Comparison of ENCODE assay signal across 17 cellular contexts in genomic region chr1:56432561-56432971, GRCh38.
A peak's percentile ranks its signal among the peaks of the same experiment; 100 is the strongest.
DNase-seq lines count a peak whose midpoint lies in the region; ATAC-seq and TF ChIP-seq lines count a peak whose summit lies in the region.
"Had no signal": no experiment of that assay in that cellular context is flagged by ENCODE, and none has a peak within 500 bp of the region (broad histone marks: within the 10 kb centered on the region; RNA-seq: fewer than 3 reads in every experiment).

No MANE protein-coding gene starts in this region.

- H3K4me2 ChIP-seq in DOHH2 (ENCODE audit: low read length) = peak overlapping the region; percentile 24

- no peaks in the 10 kb centered on the region for H3K9me3 Mint-ChIP-seq in neural crest cell

- peaks cover 67% of the 10 kb centered on the region for H3K4me1 Mint-ChIP-seq in neural crest cell
- H3K4me1 Mint-ChIP-seq: CD8-positive, alpha-beta memory T cell had no signal

- no peaks in the 10 kb centered on the region for H3K27me3 Mint-ChIP-seq in neural crest cell (ENCODE audit: low read depth)

- H3K27me3 ChIP-seq in DOHH2 (ENCODE audit: control insufficient read depth, low read length) (no peaks in the 10 kb centered on the region), NT2/D1 (ENCODE audit: insufficient read depth, insufficient read length) (no peaks in the 10 kb centered on the region), left ventricle myocardium inferior (ENCODE audit: low read depth) (no peaks in the 10 kb centered on the region)
- H3K27me3 ChIP-seq: testis had no signal

- intact Hi-C loops in left ventricle myocardium inferior (cut with micrococcal nuclease) = no loop called here

- H3K4me1 ChIP-seq in DOHH2 (ENCODE audit: control insufficient read depth, low read length) (peaks cover 31% of the 10 kb centered on the region), NT2/D1 (ENCODE audit: insufficient read depth, insufficient read length) (peaks cover 23% of the 10 kb centered on the region), left ventricle myocardium inferior (peaks cover 45% of the 10 kb centered on the region)

- no peaks in the 10 kb centered on the region for H3K79me2 ChIP-seq in DOHH2 (ENCODE audit: control insufficient read depth, low read length)

- H3F3A ChIP-seq in DOHH2 (ENCODE audit: control insufficient read depth, insufficient read depth) = no peaks in the 10 kb centered on the region

- H3K27ac ChIP-seq in DOHH2 (ENCODE audit: low read depth, low read length) (no peak overlapping the region), left ventricle myocardium inferior (replicated peaks) (peak overlapping the region; percentile 59), coronary artery (no peak overlapping the region)
- H3K27ac ChIP-seq: testis had no signal

- H3K9ac ChIP-seq in NT2/D1 (ENCODE audit: insufficient read length, low read depth) = peak overlapping the region; percentile 12

- TF ChIP-seq CTCF in DOHH2 (IDR thresholded peaks at IDR 0.05; ENCODE audit: low read depth, low read length, poor library complexity, severe bottlenecking) = no peak
- no peak for TF ChIP-seq CTCF in left ventricle myocardium inferior (IDR thresholded peaks at IDR 0.05; ENCODE audit: borderline replicate concordance)
- TF ChIP-seq CTCF in neural crest cell (conservative IDR thresholded peaks at IDR 0.05) = no peak
- no peak for TF ChIP-seq CTCF in coronary artery (IDR thresholded peaks at IDR 0.05)

- ATAC-seq in GM19328 (IDR thresholded peaks at IDR 0.05; ENCODE audit: unreplicated experiment) = no peak

- no peaks in the 10 kb centered on the region for H3K36me3 ChIP-seq in DOHH2 (ENCODE audit: control insufficient read depth, low read length)
- H3K36me3 ChIP-seq in NT2/D1 (ENCODE audit: insufficient read depth, insufficient read length, low read length) = no peaks in the 10 kb centered on the region
- no peaks in the 10 kb centered on the region for H3K36me3 ChIP-seq in left ventricle myocardium inferior

- H3K4me3 Mint-ChIP-seq in neural crest cell = no peak overlapping the region
- H3K4me3 Mint-ChIP-seq: CD8-positive, alpha-beta memory T cell had no signal

- peak overlapping the region; percentile 48 for H3K27ac Mint-ChIP-seq in neural crest cell (ENCODE audit: unreplicated experiment)
- H3K27ac Mint-ChIP-seq: CD8-positive, alpha-beta memory T cell had no signal

- H3K4me3 ChIP-seq in DOHH2 (ENCODE audit: low read length) = no peak overlapping the region
- H3K4me3 ChIP-seq in NT2/D1 (ENCODE audit: insufficient read length, low read depth) = no peak overlapping the region
- H3K4me3 ChIP-seq in left ventricle myocardium inferior = no peak overlapping the region
- no peak overlapping the region for H3K4me3 ChIP-seq in coronary artery
- H3K4me3 ChIP-seq: testis had no signal

- no peaks in the 10 kb centered on the region for H3K9me2 ChIP-seq in DOHH2 (replicated peaks; ENCODE audit: control insufficient read depth, low read length)

- H3K9me3 ChIP-seq in DOHH2 (ENCODE audit: control insufficient read depth, insufficient read depth, low read length) = no peaks in the 10 kb centered on the region
- H3K9me3 ChIP-seq in NT2/D1 (ENCODE audit: insufficient read depth, low read length) = no peaks in the 10 kb centered on the region
- no peaks in the 10 kb centered on the region for H3K9me3 ChIP-seq in left ventricle myocardium inferior (replicated peaks)
- H3K9me3 ChIP-seq: testis had no signal

- H3K36me3 Mint-ChIP-seq in neural crest cell (ENCODE audit: low read depth) = no peaks in the 10 kb centered on the region
- H3K36me3 Mint-ChIP-seq: CD8-positive, alpha-beta memory T cell had no signal

- H4K20me1 ChIP-seq in DOHH2 (ENCODE audit: control insufficient read depth, insufficient read depth, low read depth, low read length) = no peaks in the 10 kb centered on the region

- no peak for DNase-seq in NT2/D1 (ENCODE audit: low read depth, low spot score)
- DNase-seq in left ventricle myocardium inferior = no peak
- DNase-seq in neural crest cell (ENCODE audit: low read depth, low spot score) = no peak
- DNase-seq in DMS79 (lab: John Stamatoyannopoulos, UW) = no peak
- DNase-seq in RKO (ENCODE audit: low spot score) = no peak
- no peak for DNase-seq in coronary artery (ENCODE audit: low spot score)
- DNase-seq: activated naive CD4-positive, alpha-beta T cell treated with anti-CD3 and anti-CD28 coated beads, Interleukin-2, amount 50 U/mL, for 16 hours; activated T-cell treated with anti-CD3 and anti-CD28 coated beads, Interleukin-2, amount 50 U/mL, for 48 hours; CD8-positive, alpha-beta memory T cell; foreskin fibroblast; Kasumi-1; midbrain; NCI-H1105; NCI-H524 treated with DMSO at 0.1 percent for 48 hours; testis had no signal
